ENCODE assay signal across 20 cellular contexts in the genomic region with DNA sequence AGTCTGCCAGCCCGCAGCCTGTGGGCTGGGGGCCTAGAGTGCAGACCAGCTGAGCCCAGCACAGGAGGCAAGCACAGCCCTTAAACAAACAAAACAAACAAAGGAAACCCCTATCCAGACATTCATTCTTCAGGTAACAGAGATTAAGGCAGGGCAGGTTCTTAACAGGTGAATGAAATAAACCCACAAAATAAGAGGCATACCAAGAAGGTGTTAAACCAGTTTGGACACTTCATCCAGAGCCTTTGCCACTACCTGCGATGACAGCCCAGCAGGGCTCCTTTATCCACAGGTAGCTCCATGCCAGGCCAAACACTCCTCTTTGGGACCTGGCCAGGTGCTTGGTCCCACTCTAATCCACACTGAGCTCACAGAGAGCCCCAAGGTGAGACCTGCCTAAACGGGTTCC.
DNase-seq lines count a peak whose midpoint lies in the region; ATAC-seq, FAIRE-seq and TF ChIP-seq lines count a peak whose summit lies in the region.
"Had no signal": no experiment of that assay in that cellular context is flagged by ENCODE, and none has a peak within 500 bp of the region (broad histone marks: within the 10 kb centered on the region; RNA-seq: fewer than 3 reads in every experiment).

No MANE protein-coding gene starts in this region.

- ATAC-seq in HepG2 (no peak; the same call in 2 of the 3 replicates), T-cell (replicated peaks in 1 of 4) (no peak)
- ATAC-seq: activated CD8-positive, alpha-beta T cell treated with anti-CD3 and anti-CD28 coated beads for 36 hours; activated naive CD4-positive, alpha-beta T cell treated with anti-CD3 and anti-CD28 coated beads, Interleukin-2, amount 50 U/mL, for 72 hours; activated T-cell treated with anti-CD3 and anti-CD28 coated beads, Interleukin-2, amount 50 U/mL, for 4 hours; body of pancreas; gastroesophageal sphincter had no signal

- in situ Hi-C loops in HepG2 (cut with HindIII; ENCODE audit: extremely low pct_ligation_motif_present, low pct_unique_long_range_greater_than_20kb), result no loop called here

- no peaks in the 10 kb centered on the region for H3K9me3 ChIP-seq in HepG2 (ENCODE audit: low read length)
- H3K9me3 ChIP-seq: body of pancreas, HAP-1, ovary, thoracic aorta had no signal

- no peak overlapping the region for H3K27ac Mint-ChIP-seq in T-cell
- H3K27ac Mint-ChIP-seq: activated CD8-positive, alpha-beta T cell treated with anti-CD3 and anti-CD28 coated beads for 36 hours; activated naive CD4-positive, alpha-beta T cell treated with anti-CD3 and anti-CD28 coated beads, Interleukin-2, amount 50 U/mL, for 72 hours had no signal

- TF ChIP-seq EP300 in HepG2 (IDR thresholded peaks at IDR 0.05; ENCODE audit: low read depth in 2 of 2, low read length in 2 of 2) (no peak), HepG2 (CRISPR knock-in tag; IDR thresholded peaks at IDR 0.05; ENCODE audit: borderline replicate concordance) (no peak)

- H4K20me1 ChIP-seq in HepG2 (ENCODE audit: insufficient read depth, low read length), result no peaks in the 10 kb centered on the region

- H3K79me2 ChIP-seq in HepG2 (ENCODE audit: insufficient read depth, low read length), result no peaks in the 10 kb centered on the region

- CTCF ChIA-PET in HepG2 (lab: Yijun Ruan, JAX; ENCODE audit: low intra/inter-chr PET ratio, low total read pairs) (no interaction called here), T-cell (lab: Charles Lee) (no interaction called here)

- TF ChIP-seq CTCF in VCaP (conservative IDR thresholded peaks at IDR 0.05), result no peak
- TF ChIP-seq CTCF in HepG2 (CRISPR knock-in tag; IDR thresholded peaks at IDR 0.05), result no peak

- no peak for TF ChIP-seq RAD21 in HepG2 (CRISPR knock-in tag; IDR thresholded peaks at IDR 0.05)

- peak overlapping the region; percentile 72 for H3K27ac ChIP-seq in VCaP
- no peak overlapping the region for H3K27ac ChIP-seq in HepG2 (ENCODE audit: extremely low read length, insufficient read depth, low read length)
- H3K27ac ChIP-seq: body of pancreas, gastroesophageal sphincter, left ventricle myocardium inferior, ovary, thoracic aorta had no signal

- intact Hi-C loops in HepG2 (cut with micrococcal nuclease; ENCODE audit: unreplicated experiment), result no loop called here

- POLR2A ChIA-PET in HepG2 (lab: Yijun Ruan, JAX), result no interaction called here
- POLR2A ChIA-PET in T-cell (lab: Charles Lee), result no interaction called here

- no peak for FAIRE-seq in HepG2 (lab: Jason Lieb, UNC)

- H3K4me2 ChIP-seq in HepG2 (ENCODE audit: low read depth, low read length), result no peak overlapping the region

- 40% methylated on average over 3 of the region's 3 CpGs for WGBS in HepG2 (ENCODE audit: low lambda C conversion rate)

- no TSS peak for BruUV-seq in HepG2 (replicated peaks; lab: Mats Ljungman, UMichigan)

- H3K36me3 ChIP-seq in HepG2 (replicated peaks in 1 of 2; ENCODE audit: control insufficient read depth in 1 of 2, insufficient read depth in 2 of 2, low read length in 2 of 2), result no peaks in the 10 kb centered on the region
- H3K36me3 ChIP-seq: gastroesophageal sphincter, HAP-1, left ventricle myocardium inferior, ovary, thoracic aorta had no signal

- H2AFZ ChIP-seq in HepG2 (ENCODE audit: low read length), result no peak overlapping the region

- TF ChIP-seq POLR2A in HepG2 (IDR thresholded peaks at IDR 0.05; ENCODE audit: insufficient read depth in 1 of 2, low read depth in 2 of 2, low read length in 2 of 2), result no peak

- no peaks in the 10 kb centered on the region for H3K4me1 Mint-ChIP-seq in T-cell

- H3K27me3 Mint-ChIP-seq in T-cell, result peaks cover 16 to 21% of the 10 kb centered on the region in 2 donors

- no peak overlapping the region for H3K4me3 ChIP-seq in HepG2 (replicated peaks in 1 of 3; ENCODE audit: insufficient read depth in 1 of 3, low read depth in 2 of 3, low read length in 3 of 3)
- H3K4me3 ChIP-seq: body of pancreas, gastroesophageal sphincter, HAP-1, left ventricle myocardium inferior, ovary, thoracic aorta had no signal

- no peaks in the 10 kb centered on the region for H3K36me3 Mint-ChIP-seq in T-cell
- H3K36me3 Mint-ChIP-seq: activated naive CD4-positive, alpha-beta T cell treated with anti-CD3 and anti-CD28 coated beads, Interleukin-2, amount 50 U/mL, for 72 hours had no signal

- DNase-seq in ELF-1 (ENCODE audit: low read depth, low spot score) (peak; percentile 34), NCI-H2107 (lab: John Stamatoyannopoulos, UW) (peak; percentile 10), renal cortical epithelial cell (ENCODE audit: low read depth) (peak; percentile 6), HepG2 (ENCODE audit: low spot score) (no peak), UCSD-AML1 (lab: John Stamatoyannopoulos, UW; ENCODE audit: unreplicated experiment) (no peak), T-cell (no peak)
- DNase-seq: activated CD8-positive, alpha-beta T cell treated with anti-CD3 and anti-CD28 coated beads for 36 hours; activated T-cell treated with anti-CD3 and anti-CD28 coated beads, Interleukin-2, amount 50 U/mL, for 4 hours; cortex of kidney; DMS 273 treated with DMSO at 0.1 percent for 48 hours; left ventricle myocardium inferior; NCI-H1694 treated with DMSO at 0.1 percent for 48 hours; ovary; stimulated activated CD4-positive, alpha-beta T cell treated with anti-CD3 and anti-CD28 coated beads, Interleukin-2, amount 100 ng/mL, for 48 hours had no signal

- no peaks in the 10 kb centered on the region for H3K9me3 Mint-ChIP-seq in T-cell
- H3K9me3 Mint-ChIP-seq: activated CD8-positive, alpha-beta T cell treated with anti-CD3 and anti-CD28 coated beads for 36 hours had no signal

- H3K4me1 ChIP-seq in HepG2 (ENCODE audit: insufficient read depth, low read length), result peaks cover 8% of the 10 kb centered on the region; the same call in 1 of the 2 replicates
- H3K4me1 ChIP-seq: body of pancreas, gastroesophageal sphincter, HAP-1, left ventricle myocardium inferior had no signal

- peaks cover 2 to 18% of the 10 kb centered on the region in 2 experiments; a peak in 4 of 5 replicates for H3K27me3 ChIP-seq in HepG2 (ENCODE audit: control insufficient read depth in 1 of 2, insufficient read depth in 2 of 2, low read length in 2 of 2)
- H3K27me3 ChIP-seq: body of pancreas, ovary had no signal

- H3K9ac ChIP-seq in HepG2 (ENCODE audit: insufficient read depth, low read depth, low read length), result no peak overlapping the region

- H3K4me3 Mint-ChIP-seq in T-cell, result no peak overlapping the region
- H3K4me3 Mint-ChIP-seq: activated CD8-positive, alpha-beta T cell treated with anti-CD3 and anti-CD28 coated beads for 36 hours; activated T-cell treated with anti-CD3 and anti-CD28 coated beads, Interleukin-2, amount 50 U/mL, for 4 hours had no signal

TF ChIP-seq in HepG2, 621 proteins besides CTCF, POLR2A, EP300 and RAD21:
- TF ChIP-seq KDM1A (CRISPR knock-in tag; IDR thresholded peaks at IDR 0.05) (no peak), ZNF207 (IDR thresholded peaks at IDR 0.05; ENCODE audit: borderline replicate concordance) (no peak), MBNL3 (CRISPR knock-in tag; conservative IDR thresholded peaks at IDR 0.05) (no peak), ZSCAN12 (CRISPR knock-in tag; IDR thresholded peaks at IDR 0.05) (no peak), ZMYM4 (CRISPR knock-in tag; IDR thresholded peaks at IDR 0.05) (no peak)
- TF ChIP-seq, protein P1, sequence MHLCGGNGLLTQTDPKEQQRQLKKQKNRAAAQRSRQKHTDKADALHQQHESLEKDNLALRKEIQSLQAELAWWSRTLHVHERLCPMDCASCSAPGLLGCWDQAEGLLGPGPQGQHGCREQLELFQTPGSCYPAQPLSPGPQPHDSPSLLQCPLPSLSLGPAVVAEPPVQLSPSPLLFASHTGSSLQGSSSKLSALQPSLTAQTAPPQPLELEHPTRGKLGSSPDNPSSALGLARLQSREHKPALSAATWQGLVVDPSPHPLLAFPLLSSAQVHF (CRISPR knock-in tag; IDR thresholded peaks at IDR 0.05), result no peak
- TF ChIP-seq, protein P2, sequence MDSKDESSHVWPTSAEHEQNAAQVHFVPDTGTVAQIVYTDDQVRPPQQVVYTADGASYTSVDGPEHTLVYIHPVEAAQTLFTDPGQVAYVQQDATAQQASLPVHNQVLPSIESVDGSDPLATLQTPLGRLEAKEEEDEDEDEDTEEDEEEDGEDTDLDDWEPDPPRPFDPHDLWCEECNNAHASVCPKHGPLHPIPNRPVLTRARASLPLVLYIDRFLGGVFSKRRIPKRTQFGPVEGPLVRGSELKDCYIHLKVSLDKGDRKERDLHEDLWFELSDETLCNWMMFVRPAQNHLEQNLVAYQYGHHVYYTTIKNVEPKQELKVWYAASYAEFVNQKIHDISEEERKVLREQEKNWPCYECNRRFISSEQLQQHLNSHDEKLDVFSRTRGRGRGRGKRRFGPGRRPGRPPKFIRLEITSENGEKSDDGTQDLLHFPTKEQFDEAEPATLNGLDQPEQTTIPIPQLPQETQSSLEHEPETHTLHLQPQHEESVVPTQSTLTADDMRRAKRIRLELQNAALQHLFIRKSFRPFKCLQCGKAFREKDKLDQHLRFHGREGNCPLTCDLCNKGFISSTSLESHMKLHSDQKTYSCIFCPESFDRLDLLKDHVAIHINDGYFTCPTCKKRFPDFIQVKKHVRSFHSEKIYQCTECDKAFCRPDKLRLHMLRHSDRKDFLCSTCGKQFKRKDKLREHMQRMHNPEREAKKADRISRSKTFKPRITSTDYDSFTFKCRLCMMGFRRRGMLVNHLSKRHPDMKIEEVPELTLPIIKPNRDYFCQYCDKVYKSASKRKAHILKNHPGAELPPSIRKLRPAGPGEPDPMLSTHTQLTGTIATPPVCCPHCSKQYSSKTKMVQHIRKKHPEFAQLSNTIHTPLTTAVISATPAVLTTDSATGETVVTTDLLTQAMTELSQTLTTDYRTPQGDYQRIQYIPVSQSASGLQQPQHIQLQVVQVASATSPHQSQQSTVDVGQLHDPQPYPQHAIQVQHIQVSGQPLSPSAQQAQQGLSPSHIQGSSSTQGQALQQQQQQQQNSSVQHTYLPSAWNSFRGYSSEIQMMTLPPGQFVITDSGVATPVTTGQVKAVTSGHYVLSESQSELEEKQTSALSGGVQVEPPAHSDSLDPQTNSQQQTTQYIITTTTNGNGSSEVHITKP (CRISPR knock-in tag; IDR thresholded peaks at IDR 0.05; ENCODE audit: low read depth), result no peak
- TF ChIP-seq, protein P3, sequence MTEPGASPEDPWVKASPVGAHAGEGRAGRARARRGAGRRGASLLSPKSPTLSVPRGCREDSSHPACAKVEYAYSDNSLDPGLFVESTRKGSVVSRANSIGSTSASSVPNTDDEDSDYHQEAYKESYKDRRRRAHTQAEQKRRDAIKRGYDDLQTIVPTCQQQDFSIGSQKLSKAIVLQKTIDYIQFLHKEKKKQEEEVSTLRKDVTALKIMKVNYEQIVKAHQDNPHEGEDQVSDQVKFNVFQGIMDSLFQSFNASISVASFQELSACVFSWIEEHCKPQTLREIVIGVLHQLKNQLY (CRISPR knock-in tag; IDR thresholded peaks at IDR 0.05), result no peak

Comparison
In these comparisons a context has a peak if more than half of its experiments do, and no peak if none do; other contexts are left out.
1. DNase-seq: peak in ELF-1 (single experiment), NCI-H2107 (single experiment) and renal cortical epithelial cell (single experiment); none in HepG2 (single experiment), UCSD-AML1 (single experiment) and T-cell (0 of 34).